27 cellular contexts compared by ENCODE assay signal in genomic region chr2:223066721-223067120, GRCh38.
"Had no signal": no experiment of that assay in that cellular context is flagged by ENCODE, and none has a peak within 500 bp of the region (broad histone marks: within the 10 kb centered on the region; RNA-seq: fewer than 3 reads in every experiment).

No MANE protein-coding gene starts in this region.

- H3K4me1 ChIP-seq: stomach, suprapubic skin, testis, upper lobe of left lung, upper lobe of right lung, uterus, vagina had no signal

- H3K27ac Mint-ChIP-seq: stimulated activated effector memory CD8-positive, alpha-beta T cell treated with anti-CD3 and anti-CD28 coated beads, Interleukin-12 subunit alpha, Interleukin-12 subunit beta, amount 100 ng/mL, for 72 hours; stimulated activated memory B cell treated with anti-CD40 and anti-IgM and Interleukin-4, amounts not matched to agents 10 μg/mL and 1 μg/mL and 100 μg/mL, for 72 hours; stimulated activated naive B cell treated with anti-CD40 and anti-IgM and Interleukin-4, amounts not matched to agents 10 μg/mL and 1 μg/mL and 100 μg/mL, for 72 hours; stimulated activated naive CD8-positive, alpha-beta T cell treated with anti-CD3 and anti-CD28 coated beads, Interleukin-15, amount 100 ng/mL, for 72 hours; stimulated activated naive CD8-positive, alpha-beta T cell treated with anti-CD3 and anti-CD28 coated beads, Interleukin-15, Interleukin-2, amounts not matched to agents 100 ng/mL and 50 ng/mL, for 24 hours; type B pancreatic cell had no signal

- FAIRE-seq: urothelium cell line had no signal

- H3K27ac ChIP-seq: stomach, suprapubic skin, testis, thoracic aorta, thyroid gland, tibial artery, transverse colon, upper lobe of left lung, upper lobe of right lung, uterus, vagina had no signal

- H3K36me3 Mint-ChIP-seq: stimulated activated effector memory CD8-positive, alpha-beta T cell treated with anti-CD3 and anti-CD28 coated beads, Interleukin-12 subunit alpha, Interleukin-12 subunit beta, amount 100 ng/mL, for 72 hours; stimulated activated memory B cell treated with anti-CD40 and anti-IgM and Interleukin-4, amounts not matched to agents 10 μg/mL and 1 μg/mL and 100 μg/mL, for 72 hours; stimulated activated naive B cell treated with anti-CD40 and anti-IgM and Interleukin-4, amounts not matched to agents 10 μg/mL and 1 μg/mL and 100 μg/mL, for 72 hours; type B pancreatic cell had no signal

- DNase-seq: stimulated activated CD4-positive, alpha-beta T cell treated with anti-CD3 and anti-CD28 coated beads, Interleukin-2, amount 100 ng/mL, for 48 hours; stimulated activated CD4-positive, alpha-beta T cell treated with anti-CD3 and anti-CD28 coated beads, Interleukin-4, amount 100 ng/mL, for 1 hour; stimulated activated CD4-positive, alpha-beta T cell treated with anti-CD3 and anti-CD28 coated beads, Interleukin-4, amount 100 ng/mL, for 24 hours; stimulated activated CD4-positive, alpha-beta T cell treated with anti-CD3 and anti-CD28 coated beads, Interleukin-4, amount 100 ng/mL, for 4 hours; stimulated activated CD8-positive, alpha-beta memory T cell treated with anti-CD3 and anti-CD28 coated beads, Interleukin-4, amount 100 ng/mL, for 48 hours; stimulated activated naive B cell treated with anti-CD40 and anti-IgM and Interleukin-4, amounts not matched to agents 10 μg/mL and 1 μg/mL and 100 μg/mL, for 72 hours; stimulated activated naive CD4-positive, alpha-beta T cell; stimulated activated naive CD4-positive, alpha-beta T cell treated with Interleukin-2 at 50 U/mL for 16 hours; stimulated activated naive CD8-positive, alpha-beta T cell treated with anti-CD3 and anti-CD28 coated beads, Interleukin-15, amount 100 ng/mL, for 72 hours; stimulated activated naive CD8-positive, alpha-beta T cell treated with anti-CD3 and anti-CD28 coated beads, Interleukin-15, Interleukin-2, amounts not matched to agents 100 U/mL and 50 U/mL, for 24 hours; stomach; substantia nigra; testis; thyroid gland; tibial artery; transverse colon; upper lobe of left lung; upper lobe of right lung; uterus had no signal

- H3K4me1 Mint-ChIP-seq: stimulated activated effector memory CD8-positive, alpha-beta T cell treated with anti-CD3 and anti-CD28 coated beads, Interleukin-12 subunit alpha, Interleukin-12 subunit beta, amount 100 ng/mL, for 72 hours; stimulated activated memory B cell treated with anti-CD40 and anti-IgM and Interleukin-4, amounts not matched to agents 10 μg/mL and 1 μg/mL and 100 μg/mL, for 72 hours; stimulated activated naive B cell treated with anti-CD40 and anti-IgM and Interleukin-4, amounts not matched to agents 10 μg/mL and 1 μg/mL and 100 μg/mL, for 72 hours; stimulated activated naive CD8-positive, alpha-beta T cell treated with anti-CD3 and anti-CD28 coated beads, Interleukin-15, amount 100 ng/mL, for 72 hours had no signal

- H3K36me3 ChIP-seq: stomach, suprapubic skin, thoracic aorta, thyroid gland, tibial artery, transverse colon, upper lobe of left lung, upper lobe of right lung, vagina had no signal

- H3K4me3 Mint-ChIP-seq: stimulated activated effector memory CD8-positive, alpha-beta T cell treated with anti-CD3 and anti-CD28 coated beads, Interleukin-12 subunit alpha, Interleukin-12 subunit beta, amount 100 ng/mL, for 72 hours; stimulated activated memory B cell treated with anti-CD40 and anti-IgM and Interleukin-4, amounts not matched to agents 10 μg/mL and 1 μg/mL and 100 μg/mL, for 72 hours; stimulated activated naive B cell treated with anti-CD40 and anti-IgM and Interleukin-4, amounts not matched to agents 10 μg/mL and 1 μg/mL and 100 μg/mL, for 72 hours; stimulated activated naive CD8-positive, alpha-beta T cell treated with anti-CD3 and anti-CD28 coated beads, Interleukin-15, amount 100 ng/mL, for 72 hours; stimulated activated naive CD8-positive, alpha-beta T cell treated with anti-CD3 and anti-CD28 coated beads, Interleukin-15, Interleukin-2, amounts not matched to agents 100 ng/mL and 50 ng/mL, for 24 hours; type B pancreatic cell had no signal

- H3K9me3 ChIP-seq: stomach, suprapubic skin, testis, thoracic aorta, thyroid gland, tibial artery, transverse colon, upper lobe of left lung, upper lobe of right lung, uterus, vagina had no signal

- ATAC-seq: stimulated activated effector memory CD8-positive, alpha-beta T cell treated with anti-CD3 and anti-CD28 coated beads, Interleukin-12 subunit alpha, Interleukin-12 subunit beta, amount 100 ng/mL, for 72 hours; stimulated activated memory B cell treated with anti-CD40 and anti-IgM and Interleukin-4, amounts not matched to agents 10 μg/mL and 1 μg/mL and 100 μg/mL, for 72 hours; stimulated activated naive B cell treated with anti-CD40 and anti-IgM and Interleukin-4, amounts not matched to agents 10 μg/mL and 1 μg/mL and 100 μg/mL, for 72 hours; stimulated activated naive CD8-positive, alpha-beta T cell treated with anti-CD3 and anti-CD28 coated beads, Interleukin-15, amount 100 ng/mL, for 72 hours; stimulated activated naive CD8-positive, alpha-beta T cell treated with anti-CD3 and anti-CD28 coated beads, Interleukin-15, Interleukin-2, amounts not matched to agents 100 U/mL and 50 U/mL, for 24 hours; upper lobe of right lung had no signal

- H3K4me3 ChIP-seq: stomach, suprapubic skin, testis, thoracic aorta, thyroid gland, tibial artery, transverse colon, upper lobe of left lung, upper lobe of right lung, uterus, vagina had no signal

- H3K27me3 ChIP-seq: stomach, suprapubic skin, testis, thyroid gland, tibial artery, transverse colon, upper lobe of left lung, upper lobe of right lung, uterus, vagina had no signal

- H3K9me3 Mint-ChIP-seq: stimulated activated effector memory CD8-positive, alpha-beta T cell treated with anti-CD3 and anti-CD28 coated beads, Interleukin-12 subunit alpha, Interleukin-12 subunit beta, amount 100 ng/mL, for 72 hours; stimulated activated memory B cell treated with anti-CD40 and anti-IgM and Interleukin-4, amounts not matched to agents 10 μg/mL and 1 μg/mL and 100 μg/mL, for 72 hours; stimulated activated naive B cell treated with anti-CD40 and anti-IgM and Interleukin-4, amounts not matched to agents 10 μg/mL and 1 μg/mL and 100 μg/mL, for 72 hours; stimulated activated naive CD8-positive, alpha-beta T cell treated with anti-CD3 and anti-CD28 coated beads, Interleukin-15, amount 100 ng/mL, for 72 hours; stimulated activated naive CD8-positive, alpha-beta T cell treated with anti-CD3 and anti-CD28 coated beads, Interleukin-15, Interleukin-2, amounts not matched to agents 100 ng/mL and 50 ng/mL, for 24 hours; type B pancreatic cell had no signal

- H3K27me3 Mint-ChIP-seq: stimulated activated memory B cell treated with anti-CD40 and anti-IgM and Interleukin-4, amounts not matched to agents 10 μg/mL and 1 μg/mL and 100 μg/mL, for 72 hours; stimulated activated naive B cell treated with anti-CD40 and anti-IgM and Interleukin-4, amounts not matched to agents 10 μg/mL and 1 μg/mL and 100 μg/mL, for 72 hours had no signal
